ENCODE assay signal across 1 cellular context in the genomic region with DNA sequence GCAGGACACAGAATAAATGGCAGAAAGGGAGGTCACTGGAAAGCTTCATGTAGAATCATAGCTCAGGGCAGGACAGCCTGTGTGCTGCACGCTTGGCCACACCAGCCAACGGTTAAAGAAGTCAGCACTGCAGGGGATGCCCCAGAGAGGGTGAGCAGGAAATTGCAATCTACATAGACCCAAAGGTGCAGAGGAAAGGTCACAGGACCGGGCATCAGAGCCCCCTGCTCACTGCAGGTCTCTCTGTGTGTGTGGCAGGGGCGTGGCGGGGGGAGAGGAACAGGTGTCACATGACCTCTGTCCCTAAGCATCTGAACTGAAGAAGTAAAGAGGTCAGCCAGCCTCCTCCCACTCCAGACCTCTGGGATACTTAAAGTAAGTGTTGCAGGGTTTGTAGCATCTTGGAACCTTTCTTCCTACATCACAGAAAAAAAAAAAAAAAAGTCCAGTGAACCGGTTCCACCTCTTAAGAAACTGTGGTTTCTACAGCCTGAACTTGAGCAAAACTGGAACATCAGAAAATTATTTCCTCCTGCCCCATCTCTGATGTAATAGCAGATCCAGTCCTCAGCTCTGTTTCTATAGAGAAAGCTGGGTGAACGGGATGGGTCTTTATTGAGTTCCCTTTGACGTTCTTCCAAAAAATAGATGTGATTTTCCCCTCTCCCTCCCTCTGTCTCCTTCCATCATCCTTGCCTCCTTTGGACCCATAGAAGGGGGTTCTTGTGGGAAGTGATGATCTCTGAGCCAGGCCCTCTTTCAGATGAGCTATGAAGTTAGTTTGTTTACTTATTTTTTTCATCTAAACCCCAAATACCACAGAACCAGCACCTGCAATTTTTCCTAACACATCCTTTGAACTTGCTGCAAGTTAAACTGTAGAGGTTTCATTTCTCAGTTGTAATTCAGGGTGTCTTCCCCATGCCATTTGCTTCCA.
TF ChIP-seq lines count a peak whose summit lies in the region.

No MANE protein-coding gene starts in this region.

TF ChIP-seq in A549, 52 proteins besides CTCF, POLR2A, EP300 and RAD21 (continued from another document):
- TF ChIP-seq REST (IDR thresholded peaks at IDR 0.05) (no peak), HDAC2 (IDR thresholded peaks at IDR 0.05) (no peak), CHD4 (IDR thresholded peaks at IDR 0.05; ENCODE audit: borderline replicate concordance) (no peak), CBX8 (IDR thresholded peaks at IDR 0.05) (no peak), MAFK (IDR thresholded peaks at IDR 0.05; ENCODE audit: partially characterized antibody) (no peak), CBX2 (IDR thresholded peaks at IDR 0.05; ENCODE audit: borderline replicate concordance, low read depth) (no peak), RNF2 (IDR thresholded peaks at IDR 0.05; ENCODE audit: borderline replicate concordance, low read depth) (no peak), RARB (CRISPR knock-in tag; IDR thresholded peaks at IDR 0.05) (no peak), FOXS1 (CRISPR knock-in tag; IDR thresholded peaks at IDR 0.05) (no peak), HOXB5 (CRISPR knock-in tag; IDR thresholded peaks at IDR 0.05) (no peak), NPAS2 (CRISPR knock-in tag; IDR thresholded peaks at IDR 0.05; ENCODE audit: borderline replicate concordance) (no peak), RCOR1 (IDR thresholded peaks at IDR 0.05; ENCODE audit: low read depth, low read length) (no peak), POLR2AphosphoS2 (conservative IDR thresholded peaks at IDR 0.05; ENCODE audit: low read length) (no peak), ATOH8 (CRISPR knock-in tag; IDR thresholded peaks at IDR 0.05; ENCODE audit: low read depth) (no peak), ZNF302 (CRISPR knock-in tag; IDR thresholded peaks at IDR 0.05) (no peak), BHLHE40 (IDR thresholded peaks at IDR 0.05; ENCODE audit: low read depth, low read length) (no peak)
- TF ChIP-seq, protein P1, sequence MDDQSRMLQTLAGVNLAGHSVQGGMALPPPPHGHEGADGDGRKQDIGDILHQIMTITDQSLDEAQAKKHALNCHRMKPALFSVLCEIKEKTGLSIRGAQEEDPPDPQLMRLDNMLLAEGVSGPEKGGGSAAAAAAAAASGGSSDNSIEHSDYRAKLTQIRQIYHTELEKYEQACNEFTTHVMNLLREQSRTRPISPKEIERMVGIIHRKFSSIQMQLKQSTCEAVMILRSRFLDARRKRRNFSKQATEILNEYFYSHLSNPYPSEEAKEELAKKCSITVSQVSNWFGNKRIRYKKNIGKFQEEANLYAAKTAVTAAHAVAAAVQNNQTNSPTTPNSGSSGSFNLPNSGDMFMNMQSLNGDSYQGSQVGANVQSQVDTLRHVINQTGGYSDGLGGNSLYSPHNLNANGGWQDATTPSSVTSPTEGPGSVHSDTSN (IDR thresholded peaks at IDR 0.05): no peak
- TF ChIP-seq, protein P2, sequence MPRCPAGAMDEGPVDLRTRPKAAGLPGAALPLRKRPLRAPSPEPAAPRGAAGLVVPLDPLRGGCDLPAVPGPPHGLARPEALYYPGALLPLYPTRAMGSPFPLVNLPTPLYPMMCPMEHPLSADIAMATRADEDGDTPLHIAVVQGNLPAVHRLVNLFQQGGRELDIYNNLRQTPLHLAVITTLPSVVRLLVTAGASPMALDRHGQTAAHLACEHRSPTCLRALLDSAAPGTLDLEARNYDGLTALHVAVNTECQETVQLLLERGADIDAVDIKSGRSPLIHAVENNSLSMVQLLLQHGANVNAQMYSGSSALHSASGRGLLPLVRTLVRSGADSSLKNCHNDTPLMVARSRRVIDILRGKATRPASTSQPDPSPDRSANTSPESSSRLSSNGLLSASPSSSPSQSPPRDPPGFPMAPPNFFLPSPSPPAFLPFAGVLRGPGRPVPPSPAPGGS (IDR thresholded peaks at IDR 0.05): no peak
- TF ChIP-seq, protein P3, sequence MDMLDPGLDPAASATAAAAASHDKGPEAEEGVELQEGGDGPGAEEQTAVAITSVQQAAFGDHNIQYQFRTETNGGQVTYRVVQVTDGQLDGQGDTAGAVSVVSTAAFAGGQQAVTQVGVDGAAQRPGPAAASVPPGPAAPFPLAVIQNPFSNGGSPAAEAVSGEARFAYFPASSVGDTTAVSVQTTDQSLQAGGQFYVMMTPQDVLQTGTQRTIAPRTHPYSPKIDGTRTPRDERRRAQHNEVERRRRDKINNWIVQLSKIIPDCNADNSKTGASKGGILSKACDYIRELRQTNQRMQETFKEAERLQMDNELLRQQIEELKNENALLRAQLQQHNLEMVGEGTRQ (IDR thresholded peaks at IDR 0.05): no peak
